8 cellular contexts compared by ENCODE assay signal in the genomic region with DNA sequence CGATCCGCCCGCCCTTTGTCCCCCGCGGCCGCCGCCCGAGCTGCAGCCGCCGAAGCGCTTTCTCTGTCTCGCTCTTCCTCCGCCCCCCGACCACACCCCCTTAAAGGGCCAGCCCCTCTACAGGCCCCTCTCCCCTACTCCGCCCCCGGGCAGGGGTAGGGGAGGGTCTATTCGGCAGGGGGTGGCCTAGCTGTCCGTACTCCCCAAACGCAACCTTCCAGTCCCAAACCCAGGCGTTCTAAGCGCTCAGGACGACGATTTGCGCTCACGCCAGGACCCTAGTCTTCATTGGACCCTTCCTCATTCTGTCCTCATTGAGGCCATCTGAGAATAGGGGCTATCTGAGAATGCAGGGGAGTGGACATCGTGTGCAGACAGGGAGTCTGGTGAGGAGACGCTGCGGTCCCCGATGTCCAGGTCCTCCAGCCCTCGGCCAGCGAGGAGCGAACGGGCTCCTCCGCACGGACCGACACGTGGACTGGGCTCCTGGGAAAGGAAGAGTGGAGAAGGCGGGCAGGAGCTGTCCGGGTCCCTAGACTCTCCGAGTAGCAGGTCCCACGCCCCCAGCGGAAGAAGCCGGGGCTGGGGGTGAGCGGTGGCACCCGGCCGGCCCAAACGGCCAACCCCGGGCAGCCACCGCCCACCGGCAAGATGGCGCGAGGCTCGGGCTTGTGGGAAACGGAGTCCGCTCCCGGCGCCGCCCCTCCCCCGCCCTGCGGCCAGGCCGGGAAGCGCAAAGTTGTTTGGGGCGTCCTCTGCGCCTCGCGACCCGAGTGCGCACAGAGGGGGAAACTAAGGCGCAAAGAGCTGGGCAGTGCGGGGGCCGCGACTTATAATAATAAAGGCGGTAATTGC. TPM values are rescaled to one million over a fixed set of nuclear protein-coding genes. Genes with fewer than 3 reads are reported as not detected.
A peak's percentile ranks its signal among the peaks of the same experiment; 100 is the strongest.
DNase-seq lines count a peak whose midpoint lies in the region; ATAC-seq and TF ChIP-seq lines count a peak whose summit lies in the region.

A gene with protein sequence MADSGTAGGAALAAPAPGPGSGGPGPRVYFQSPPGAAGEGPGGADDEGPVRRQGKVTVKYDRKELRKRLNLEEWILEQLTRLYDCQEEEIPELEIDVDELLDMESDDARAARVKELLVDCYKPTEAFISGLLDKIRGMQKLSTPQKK (minus strand): TSS at position 70 of the 855 bp plus-strand sequence. CDS start 270 bp downstream, outside the sequence.

- no peaks in the 10 kb centered on the region for H3K36me3 Mint-ChIP-seq in activated T-cell treated with anti-CD3 and anti-CD28 coated beads, Interleukin-2, amount 50 U/mL, for 4 hours (ENCODE audit: insufficient read depth)

- POLR2A ChIA-PET in Panc1 (lab: Charles Lee), result no interaction called here

- H3K36me3 ChIP-seq in Panc1 (ENCODE audit: control insufficient read depth, insufficient read depth, low read length) (peaks cover 7% of the 10 kb centered on the region; the same call in 1 of the 2 replicates), mucosa of descending colon (ENCODE audit: low read depth) (no peaks in the 10 kb centered on the region)

- no peaks in the 10 kb centered on the region for H3K27me3 ChIP-seq in Panc1 (ENCODE audit: control insufficient read depth, insufficient read depth, low read length)

- CTCF ChIA-PET in Panc1 (lab: Charles Lee), result no interaction called here

- H3K4me1 ChIP-seq in Panc1 (ENCODE audit: control insufficient read depth, insufficient read depth, low read length) (peaks cover 54% of the 10 kb centered on the region), mucosa of descending colon (ENCODE audit: low read depth) (peaks cover 30% of the 10 kb centered on the region)

- ATAC-seq in GM18867 (IDR thresholded peaks at IDR 0.05; ENCODE audit: unreplicated experiment) (peak; percentile 38), Panc1 (peak; percentile 67), mucosa of descending colon (peak; percentile 69)
- ATAC-seq in activated T-cell treated with anti-CD3 and anti-CD28 coated beads, Interleukin-2, amount 50 U/mL, for 4 hours, result peak; percentile 69

- H3K9me3 Mint-ChIP-seq in activated T-cell treated with anti-CD3 and anti-CD28 coated beads, Interleukin-2, amount 50 U/mL, for 4 hours, result no peaks in the 10 kb centered on the region

- H3K27me3 Mint-ChIP-seq in activated T-cell treated with anti-CD3 and anti-CD28 coated beads, Interleukin-2, amount 50 U/mL, for 4 hours (ENCODE audit: low read depth), result no peaks in the 10 kb centered on the region

- peak within 1 kb of the TSS; percentile 80 for H3K4me3 ChIP-seq in Jurkat, Clone E6-1 (ENCODE audit: low read length)
- peak within 1 kb of the TSS; percentile 85 to 95 for H3K4me3 ChIP-seq in Panc1 (ENCODE audit: low read depth in 2 of 2, low read length in 2 of 2)
- peak within 1 kb of the TSS; percentile 44 for H3K4me3 ChIP-seq in mucosa of descending colon

- TF ChIP-seq CTCF in 22Rv1 (IDR thresholded peaks at IDR 0.05), result 0 out of 2 replicates have a peak, but pooled peaks have one; percentile 16
- no peak for TF ChIP-seq CTCF in Panc1 (IDR thresholded peaks at IDR 0.05)
- no peak for TF ChIP-seq CTCF in mucosa of descending colon (IDR thresholded peaks at IDR 0.05)

- DNase-seq in Jurkat, Clone E6-1 (ENCODE audit: low read depth, low spot score), result peak; percentile 69
- DNase-seq in Panc1 (ENCODE audit: low read depth, low spot score) (no peak), erythroblast (lab: John Stamatoyannopoulos, UW) (peak; percentile 87 to 90), mucosa of descending colon (peak; percentile 92 to 94 (median 94))
- peak; percentile 77 for DNase-seq in activated T-cell treated with anti-CD3 and anti-CD28 coated beads, Interleukin-2, amount 50 U/mL, for 4 hours
- peak; percentile 87 for DNase-seq in stimulated activated CD8-positive, alpha-beta memory T cell treated with anti-CD3 and anti-CD28 coated beads, Interleukin-4, amount 100 ng/mL, for 48 hours

- H3K27ac ChIP-seq in 22Rv1 (peak within 1 kb of the TSS; percentile 97), Panc1 (ENCODE audit: low read length) (peak within 1 kb of the TSS; percentile 99)

- in situ Hi-C loops in Panc1 (cut with HindIII; ENCODE audit: low pct_unique_long_range_greater_than_20kb, low sequenced_read_pairs), result no loop called here

- H3K9me3 ChIP-seq in Panc1 (ENCODE audit: control insufficient read depth, insufficient read depth, low read depth, low read length) (no peaks in the 10 kb centered on the region), mucosa of descending colon (no peaks in the 10 kb centered on the region)

- H3K4me3 Mint-ChIP-seq in activated T-cell treated with anti-CD3 and anti-CD28 coated beads, Interleukin-2, amount 50 U/mL, for 4 hours, result peak within 1 kb of the TSS; percentile 97

- TF ChIP-seq POLR2A in erythroblast (IDR thresholded peaks at IDR 0.05; ENCODE audit: low read length), result peak; percentile 62

- BruUV-seq in Panc1 (replicated peaks; lab: Mats Ljungman, UMichigan), result no TSS peak

- intact Hi-C loops in Panc1 (cut with micrococcal nuclease; ENCODE audit: unreplicated experiment), result loop anchor here (10.0 kb wide), 1 partner anchor 58 kb away; a partner anchor contains a TSS
- intact Hi-C loops in mucosa of descending colon (cut with DNase I, micrococcal nuclease), result loop anchor here in 1 of 2 donors (10.0 kb wide), 1 partner anchor 62 kb away; a partner anchor contains a TSS

- H3K4me1 Mint-ChIP-seq in activated T-cell treated with anti-CD3 and anti-CD28 coated beads, Interleukin-2, amount 50 U/mL, for 4 hours (ENCODE audit: low read depth), result peaks cover 33% of the 10 kb centered on the region

RNA-seq across cellular contexts. Expression of the gene that starts here (rescaled TPM):
- polyA plus RNA-seq in Jurkat, Clone E6-1 (2012; ENCODE audit: insufficient read depth, insufficient read length), result 339 TPM
- total RNA-seq in Panc1 (2021; ENCODE audit: unreplicated experiment) (261 TPM), mucosa of descending colon (100 to 1,000 TPM in 1 of 3 donors, 10 to 100 TPM in 2; 73.6 to 142 (median 87.5) TPM)
- 287 TPM for polyA plus RNA-seq in Panc1 (2012; ENCODE audit: insufficient read length)
- total RNA-seq in activated T-cell treated with anti-CD3 and anti-CD28 coated beads, Interleukin-2, amount 50 U/mL, for 4 hours, result 100 to 1,000 TPM; 417 to 505 (median 438) TPM
